In the genomic region with DNA sequence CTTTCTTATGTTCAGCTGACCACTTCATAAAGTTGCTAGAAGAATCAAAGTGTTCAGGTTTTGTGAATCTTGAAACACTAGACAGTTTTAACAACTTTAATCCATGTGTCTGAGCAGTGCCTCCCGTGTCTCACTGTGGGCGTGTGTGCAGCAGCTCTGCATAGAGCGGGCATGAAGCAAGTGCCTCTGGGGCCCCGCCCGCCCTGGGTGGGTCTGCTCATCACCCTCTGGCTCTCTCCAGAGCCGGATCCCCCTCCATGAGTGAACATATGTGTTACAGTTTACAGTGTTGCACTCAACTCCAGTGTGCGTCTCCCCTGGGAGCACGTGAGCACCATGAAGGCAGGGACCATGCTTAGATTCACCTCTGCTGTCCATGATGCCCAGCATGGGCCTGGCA, we compare ENCODE assay signal across 30 cellular contexts. TPM values are rescaled to one million over a fixed set of nuclear protein-coding genes. Genes with fewer than 3 reads are reported as not detected.
"Had no signal": no experiment of that assay in that cellular context is flagged by ENCODE, and none has a peak within 500 bp of the region (broad histone marks: within the 10 kb centered on the region; RNA-seq: fewer than 3 reads in every experiment).

No MANE protein-coding gene starts in this region.

- H3K27ac Mint-ChIP-seq: activated CD4-positive, alpha-beta T cell treated with anti-CD3 and anti-CD28 coated beads, Interleukin-2, amount 10 ng/mL, durations not matched to agents 24 days and 14 days; activated CD8-positive, alpha-beta T cell treated with anti-CD3 and anti-CD28 coated beads for 36 hours; activated naive CD4-positive, alpha-beta T cell treated with anti-CD3 and anti-CD28 coated beads, Interleukin-2, amount 50 U/mL, for 24 hours; activated naive CD8-positive, alpha-beta T cell treated with anti-CD3 and anti-CD28 coated beads, Interleukin-2, amount 10 ng/mL, durations not matched to agents 7 days and 5 days; activated T-cell treated with anti-CD3 and anti-CD28 coated beads, Interleukin-2, amount 50 U/mL, for 72 hours; activated T-helper 17 cell treated with anti-CD3 and anti-CD28 coated beads, Interleukin-2, amount 50 U/mL, for 72 hours had no signal

- H3K27ac ChIP-seq: ascending aorta, breast epithelium, PC-9, RWPE1 had no signal

- H3K4me1 ChIP-seq: ascending aorta, breast epithelium had no signal

- H3K4me2 ChIP-seq: PC-9 had no signal

- H3K36me3 ChIP-seq: ascending aorta, breast epithelium, MG63 had no signal

- H3K9me3 ChIP-seq: ascending aorta, breast epithelium, MG63 had no signal

- ATAC-seq: activated CD8-positive, alpha-beta T cell treated with anti-CD3 and anti-CD28 coated beads for 36 hours; activated T-cell treated with anti-CD3 and anti-CD28 coated beads, Interleukin-2, amount 50 U/mL, for 72 hours; activated T-helper 17 cell treated with anti-CD3 and anti-CD28 coated beads, Interleukin-2, amount 50 U/mL, for 72 hours; K562; Right ventricle myocardium inferior; SK-N-SH treated with all-trans-retinoic acid at 6 μM for 48 hours had no signal

- H3K9me3 Mint-ChIP-seq: activated CD4-positive, alpha-beta T cell treated with anti-CD3 and anti-CD28 coated beads, Interleukin-2, amount 10 ng/mL, durations not matched to agents 24 days and 14 days; activated CD8-positive, alpha-beta T cell treated with anti-CD3 and anti-CD28 coated beads for 36 hours; activated naive CD4-positive, alpha-beta T cell treated with anti-CD3 and anti-CD28 coated beads, Interleukin-2, amount 50 U/mL, for 24 hours; activated naive CD8-positive, alpha-beta T cell treated with anti-CD3 and anti-CD28 coated beads, Interleukin-2, amount 10 ng/mL, durations not matched to agents 7 days and 5 days; activated T-cell treated with anti-CD3 and anti-CD28 coated beads, Interleukin-2, amount 50 U/mL, for 72 hours; activated T-helper 17 cell treated with anti-CD3 and anti-CD28 coated beads, Interleukin-2, amount 50 U/mL, for 72 hours had no signal

- H3K4me3 ChIP-seq: ascending aorta, breast epithelium, K562, MG63, PC-9 had no signal

- H3K27me3 Mint-ChIP-seq: activated CD4-positive, alpha-beta T cell treated with anti-CD3 and anti-CD28 coated beads, Interleukin-2, amount 10 ng/mL, durations not matched to agents 24 days and 14 days; activated naive CD8-positive, alpha-beta T cell treated with anti-CD3 and anti-CD28 coated beads, Interleukin-2, amount 10 ng/mL, durations not matched to agents 7 days and 5 days had no signal

- H3K4me3 Mint-ChIP-seq: activated CD4-positive, alpha-beta T cell treated with anti-CD3 and anti-CD28 coated beads, Interleukin-2, amount 10 ng/mL, durations not matched to agents 24 days and 14 days; activated CD8-positive, alpha-beta T cell treated with anti-CD3 and anti-CD28 coated beads for 36 hours; activated naive CD4-positive, alpha-beta T cell treated with anti-CD3 and anti-CD28 coated beads, Interleukin-2, amount 50 U/mL, for 24 hours; activated naive CD8-positive, alpha-beta T cell treated with anti-CD3 and anti-CD28 coated beads, Interleukin-2, amount 10 ng/mL, durations not matched to agents 7 days and 5 days; activated T-cell treated with anti-CD3 and anti-CD28 coated beads, Interleukin-2, amount 50 U/mL, for 72 hours; activated T-helper 17 cell treated with anti-CD3 and anti-CD28 coated beads, Interleukin-2, amount 50 U/mL, for 72 hours had no signal

- H3K4me1 Mint-ChIP-seq: activated CD4-positive, alpha-beta T cell treated with anti-CD3 and anti-CD28 coated beads, Interleukin-2, amount 10 ng/mL, durations not matched to agents 24 days and 14 days; activated naive CD4-positive, alpha-beta T cell treated with anti-CD3 and anti-CD28 coated beads, Interleukin-2, amount 50 U/mL, for 24 hours; activated naive CD8-positive, alpha-beta T cell treated with anti-CD3 and anti-CD28 coated beads, Interleukin-2, amount 10 ng/mL, durations not matched to agents 7 days and 5 days; activated T-helper 17 cell treated with anti-CD3 and anti-CD28 coated beads, Interleukin-2, amount 50 U/mL, for 72 hours had no signal

- H3K27me3 ChIP-seq: ascending aorta, MG63 had no signal

- DNase-seq: activated CD4-positive, alpha-beta T cell treated with anti-CD3 and anti-CD28 coated beads, Interleukin-2, amount 10 ng/mL, durations not matched to agents 24 days and 14 days; activated CD4-positive, alpha-beta T cell treated with anti-CD3 and anti-CD28 coated beads, Interleukin-2, amount 50 U/mL, for 4 hours; activated CD8-positive, alpha-beta T cell treated with anti-CD3 and anti-CD28 coated beads for 36 hours; activated gamma-delta T cell; activated naive CD4-positive, alpha-beta T cell treated with Interleukin-2 at 50 U/mL for 16 hours; activated naive CD8-positive, alpha-beta T cell treated with anti-CD3 and anti-CD28 coated beads, Interleukin-2, amount 10 ng/mL, durations not matched to agents 7 days and 5 days; activated T-cell treated with anti-CD3 and anti-CD28 coated beads, Interleukin-2, amount 50 U/mL, for 1 hour; activated T-cell treated with anti-CD3 and anti-CD28 coated beads, Interleukin-2, amount 50 U/mL, for 72 hours; MG63; NCI-H1048; NCI-H1436; NCI-H1694; NCI-H1930; NCI-H345; NCI-H524 treated with DMSO at 0.1 percent for 48 hours; PC-9; SIG-M5; T-helper 1 cell; T-helper 2 cell; T-helper 9 cell had no signal

- H3K36me3 Mint-ChIP-seq: activated naive CD4-positive, alpha-beta T cell treated with anti-CD3 and anti-CD28 coated beads, Interleukin-2, amount 50 U/mL, for 24 hours; activated naive CD8-positive, alpha-beta T cell treated with anti-CD3 and anti-CD28 coated beads, Interleukin-2, amount 10 ng/mL, durations not matched to agents 7 days and 5 days had no signal

- H2AFZ ChIP-seq: PC-9 had no signal

RNA-seq across cellular contexts. Expression of a gene that starts 37.6 kb away (rescaled TPM):
- total RNA-seq: activated CD4-positive, alpha-beta T cell treated with anti-CD3 and anti-CD28 coated beads, Interleukin-2, amount 10 ng/mL, durations not matched to agents 24 days and 14 days; activated CD8-positive, alpha-beta memory T cell treated with anti-CD3 and anti-CD28 coated beads for 36 hours; activated CD8-positive, alpha-beta T cell treated with anti-CD3 and anti-CD28 coated beads for 36 hours; activated naive CD8-positive, alpha-beta T cell treated with anti-CD3 and anti-CD28 coated beads, Interleukin-2, amount 10 ng/mL, durations not matched to agents 7 days and 5 days; activated T-cell treated with anti-CD3 and anti-CD28 coated beads, Interleukin-2, amount 50 U/mL, for 72 hours; activated T-helper 17 cell treated with anti-CD3 and anti-CD28 coated beads, Interleukin-2, amount 50 U/mL, for 72 hours; OCI-LY7; PC-9 had no signal
